Comparison of ENCODE assay signal across 1 cellular context in the genomic region with DNA sequence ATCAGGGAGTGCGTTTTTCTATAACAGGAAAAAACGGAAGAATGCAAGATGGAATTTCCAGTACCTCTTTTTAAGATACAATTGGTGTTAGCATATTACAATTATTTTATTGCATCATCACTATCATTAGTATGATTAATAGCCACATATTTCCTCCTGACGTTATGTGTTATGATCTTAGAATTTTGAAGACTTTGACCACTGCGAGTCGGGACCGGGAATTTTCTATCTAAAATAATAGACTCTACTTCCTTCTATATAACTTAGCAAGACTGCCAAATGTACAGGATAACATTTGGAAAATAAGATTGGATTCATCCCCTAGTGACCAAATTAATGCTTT.
TF ChIP-seq lines count a peak whose summit lies in the region.

No MANE protein-coding gene starts in this region.

TF ChIP-seq in SK-N-SH, 30 proteins besides CTCF, POLR2A, EP300 and RAD21 (continued from another document):
- TF ChIP-seq, protein P1, sequence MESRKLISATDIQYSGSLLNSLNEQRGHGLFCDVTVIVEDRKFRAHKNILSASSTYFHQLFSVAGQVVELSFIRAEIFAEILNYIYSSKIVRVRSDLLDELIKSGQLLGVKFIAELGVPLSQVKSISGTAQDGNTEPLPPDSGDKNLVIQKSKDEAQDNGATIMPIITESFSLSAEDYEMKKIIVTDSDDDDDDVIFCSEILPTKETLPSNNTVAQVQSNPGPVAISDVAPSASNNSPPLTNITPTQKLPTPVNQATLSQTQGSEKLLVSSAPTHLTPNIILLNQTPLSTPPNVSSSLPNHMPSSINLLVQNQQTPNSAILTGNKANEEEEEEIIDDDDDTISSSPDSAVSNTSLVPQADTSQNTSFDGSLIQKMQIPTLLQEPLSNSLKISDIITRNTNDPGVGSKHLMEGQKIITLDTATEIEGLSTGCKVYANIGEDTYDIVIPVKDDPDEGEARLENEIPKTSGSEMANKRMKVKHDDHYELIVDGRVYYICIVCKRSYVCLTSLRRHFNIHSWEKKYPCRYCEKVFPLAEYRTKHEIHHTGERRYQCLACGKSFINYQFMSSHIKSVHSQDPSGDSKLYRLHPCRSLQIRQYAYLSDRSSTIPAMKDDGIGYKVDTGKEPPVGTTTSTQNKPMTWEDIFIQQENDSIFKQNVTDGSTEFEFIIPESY (IDR thresholded peaks at IDR 0.05; ENCODE audit: borderline replicate concordance, low read depth) = no peak
- TF ChIP-seq RFX5 (IDR thresholded peaks at IDR 0.05; ENCODE audit: low read length) (no peak), POLR2AphosphoS5 (IDR thresholded peaks at IDR 0.05; ENCODE audit: low read depth, low read length) (no peak), NFIC (IDR thresholded peaks at IDR 0.05; ENCODE audit: borderline replicate concordance) (no peak)
- TF ChIP-seq, protein P2, sequence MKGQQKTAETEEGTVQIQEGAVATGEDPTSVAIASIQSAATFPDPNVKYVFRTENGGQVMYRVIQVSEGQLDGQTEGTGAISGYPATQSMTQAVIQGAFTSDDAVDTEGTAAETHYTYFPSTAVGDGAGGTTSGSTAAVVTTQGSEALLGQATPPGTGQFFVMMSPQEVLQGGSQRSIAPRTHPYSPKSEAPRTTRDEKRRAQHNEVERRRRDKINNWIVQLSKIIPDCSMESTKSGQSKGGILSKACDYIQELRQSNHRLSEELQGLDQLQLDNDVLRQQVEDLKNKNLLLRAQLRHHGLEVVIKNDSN (IDR thresholded peaks at IDR 0.05; ENCODE audit: borderline replicate concordance, low read depth) = no peak
